Comparison of ENCODE assay signal across 11 cellular contexts in genomic region chr1:178644308-178645120, GRCh38.
A peak's percentile ranks its signal among the peaks of the same experiment; 100 is the strongest.
DNase-seq lines count a peak whose midpoint lies in the region; ATAC-seq, FAIRE-seq and TF ChIP-seq lines count a peak whose summit lies in the region.
"Had no signal": no experiment of that assay in that cellular context is flagged by ENCODE, and none has a peak within 500 bp of the region (broad histone marks: within the 10 kb centered on the region; RNA-seq: fewer than 3 reads in every experiment).

No MANE protein-coding gene starts in this region.

- CTCF ChIA-PET in Calu3 (lab: Charles Lee): interaction anchor here (0.5 to 0.7 kb wide), 2 partner anchors 36 to 39 kb away, joined by 3 to 9 read pairs; no protein-coding TSS in a partner anchor

- FAIRE-seq in RCC 7860 (lab: Jason Lieb, UNC): no peak

- peak overlapping the region; percentile 58 for H3K27ac ChIP-seq in liver (ENCODE audit: low read depth in 1 of 2, low read length in 2 of 2)

- H3K36me3 Mint-ChIP-seq in Calu3 (ENCODE audit: insufficient read depth, unreplicated experiment) (peaks cover 6% of the 10 kb centered on the region), brain (no peaks in the 10 kb centered on the region)
- no peaks in the 10 kb centered on the region for H3K36me3 Mint-ChIP-seq in activated T-helper 1 cell treated with anti-CD3 and anti-CD28 coated beads, Interleukin-12 subunit alpha, Interleukin-12 subunit beta, Interleukin-2, Interleukin-4 antibody, amounts not matched to agents 30 ng/mL and 10 ng/mL and 1 ng/mL, durations not matched to agents 14 hours and 24 hours and 36 hours (ENCODE audit: low read depth)
- H3K36me3 Mint-ChIP-seq: CD4-positive, CD25-positive, alpha-beta regulatory T cell had no signal

- no peak overlapping the region for H3K4me3 ChIP-seq in liver (ENCODE audit: low read depth in 1 of 3, low read length in 3 of 3)

- TF ChIP-seq CTCF in Calu3 (IDR thresholded peaks at IDR 0.05; ENCODE audit: unreplicated experiment) (no peak), brain (conservative IDR thresholded peaks at IDR 0.05) (no peak), liver (IDR thresholded peaks at IDR 0.05; ENCODE audit: low read depth, low read length, missing input control) (no peak)

- H3K4me3 Mint-ChIP-seq in Calu3 (ENCODE audit: low read depth, unreplicated experiment) (no peak overlapping the region), brain (peak overlapping the region in 3 of 5 experiments; percentile 69 to 78 (median 72))
- no peak overlapping the region for H3K4me3 Mint-ChIP-seq in activated T-helper 1 cell treated with anti-CD3 and anti-CD28 coated beads, Interleukin-12 subunit alpha, Interleukin-12 subunit beta, Interleukin-2, Interleukin-4 antibody, amounts not matched to agents 30 ng/mL and 10 ng/mL and 1 ng/mL, durations not matched to agents 14 hours and 24 hours and 36 hours
- H3K4me3 Mint-ChIP-seq: CD4-positive, CD25-positive, alpha-beta regulatory T cell had no signal

- no peak overlapping the region for H3K9ac ChIP-seq in liver (ENCODE audit: low read depth in 1 of 2, low read length in 2 of 2)

- no peaks in the 10 kb centered on the region for H3K9me3 ChIP-seq in liver (ENCODE audit: control insufficient read depth in 4 of 4, low read length in 3 of 4)

- H3K9me3 Mint-ChIP-seq in Calu3 (ENCODE audit: low read depth, unreplicated experiment): no peaks in the 10 kb centered on the region
- no peaks in the 10 kb centered on the region for H3K9me3 Mint-ChIP-seq in brain
- H3K9me3 Mint-ChIP-seq in activated T-helper 1 cell treated with anti-CD3 and anti-CD28 coated beads, Interleukin-12 subunit alpha, Interleukin-12 subunit beta, Interleukin-2, Interleukin-4 antibody, amounts not matched to agents 30 ng/mL and 10 ng/mL and 1 ng/mL, durations not matched to agents 14 hours and 24 hours and 36 hours: no peaks in the 10 kb centered on the region
- H3K9me3 Mint-ChIP-seq: CD4-positive, CD25-positive, alpha-beta regulatory T cell had no signal

- H3K27me3 ChIP-seq in liver (ENCODE audit: control insufficient read depth in 4 of 4, insufficient read depth in 4 of 4, low read length in 3 of 4): no peaks in the 10 kb centered on the region

- no peaks in the 10 kb centered on the region for H3K36me3 ChIP-seq in liver (ENCODE audit: control insufficient read depth in 4 of 4, insufficient read depth in 3 of 4, low read depth in 1 of 4, low read length in 3 of 4)

- BruUV-seq in Calu3 (replicated peaks; lab: Mats Ljungman, UMichigan): no TSS peak

- 23% methylated on average over 4 of the region's 4 CpGs for WGBS in liver

- DNase-seq in Calu3 (peak; percentile 70), NCI-H146 (lab: John Stamatoyannopoulos, UW) (peak; percentile 68), AG20443 (ENCODE audit: low spot score) (no peak), RCC 7860 (ENCODE audit: low spot score) (no peak)
- no peak for DNase-seq in activated T-helper 1 cell treated with anti-CD3 and anti-CD28 coated beads, Interleukin-12 subunit alpha, Interleukin-12 subunit beta, Interleukin-2, Interleukin-4 antibody, amounts not matched to agents 30 ng/mL and 10 ng/mL and 1 ng/mL, durations not matched to agents 14 hours and 24 hours and 36 hours (ENCODE audit: low spot score)
- DNase-seq: activated gamma-delta T cell treated with Interleukin-2 at 50 U/mL for 16 hours; CD4-positive, CD25-positive, alpha-beta regulatory T cell; NCI-H187 had no signal

- intact Hi-C loops in Calu3 (cut with micrococcal nuclease; ENCODE audit: unreplicated experiment): no loop called here
- intact Hi-C loops in activated T-helper 1 cell treated with anti-CD3 and anti-CD28 coated beads, Interleukin-12 subunit alpha, Interleukin-12 subunit beta, Interleukin-2, Interleukin-4 antibody, amounts not matched to agents 30 ng/mL and 10 ng/mL and 1 ng/mL, durations not matched to agents 14 hours and 24 hours and 36 hours (cut with micrococcal nuclease): no loop called here

- H3K4me1 Mint-ChIP-seq in Calu3 (ENCODE audit: low read depth, unreplicated experiment) (peaks cover 10% of the 10 kb centered on the region), brain (peaks cover 77% of the 10 kb centered on the region)
- no peaks in the 10 kb centered on the region for H3K4me1 Mint-ChIP-seq in activated T-helper 1 cell treated with anti-CD3 and anti-CD28 coated beads, Interleukin-12 subunit alpha, Interleukin-12 subunit beta, Interleukin-2, Interleukin-4 antibody, amounts not matched to agents 30 ng/mL and 10 ng/mL and 1 ng/mL, durations not matched to agents 14 hours and 24 hours and 36 hours (ENCODE audit: low read depth)
- H3K4me1 Mint-ChIP-seq: CD4-positive, CD25-positive, alpha-beta regulatory T cell had no signal

- peak; percentile 51 to 52 for TF ChIP-seq RAD21 in liver (IDR thresholded peaks at IDR 0.05)

- no peak for ATAC-seq in HG03442 (IDR thresholded peaks at IDR 0.05; ENCODE audit: unreplicated experiment)

- H3K4me1 ChIP-seq in liver (ENCODE audit: control insufficient read depth in 4 of 4, insufficient read depth in 4 of 4, low read length in 3 of 4): peaks cover 4 to 17% (median 14%) of the 10 kb centered on the region in 4 donors

- H3K27me3 Mint-ChIP-seq in Calu3 (ENCODE audit: unreplicated experiment): no peaks in the 10 kb centered on the region
- H3K27me3 Mint-ChIP-seq in brain: no peaks in the 10 kb centered on the region
- H3K27me3 Mint-ChIP-seq in activated T-helper 1 cell treated with anti-CD3 and anti-CD28 coated beads, Interleukin-12 subunit alpha, Interleukin-12 subunit beta, Interleukin-2, Interleukin-4 antibody, amounts not matched to agents 30 ng/mL and 10 ng/mL and 1 ng/mL, durations not matched to agents 14 hours and 24 hours and 36 hours (ENCODE audit: insufficient read depth): peaks cover 3% of the 10 kb centered on the region
- H3K27me3 Mint-ChIP-seq: CD4-positive, CD25-positive, alpha-beta regulatory T cell had no signal

- no peak overlapping the region for H3K27ac Mint-ChIP-seq in Calu3 (ENCODE audit: unreplicated experiment)
- H3K27ac Mint-ChIP-seq in brain: peak overlapping the region in 4 of 5 experiments; percentile 29 to 95 (median 90)
- no peak overlapping the region for H3K27ac Mint-ChIP-seq in activated T-helper 1 cell treated with anti-CD3 and anti-CD28 coated beads, Interleukin-12 subunit alpha, Interleukin-12 subunit beta, Interleukin-2, Interleukin-4 antibody, amounts not matched to agents 30 ng/mL and 10 ng/mL and 1 ng/mL, durations not matched to agents 14 hours and 24 hours and 36 hours
- H3K27ac Mint-ChIP-seq: CD4-positive, CD25-positive, alpha-beta regulatory T cell had no signal

TF ChIP-seq in liver, 16 proteins besides CTCF, POLR2A, EP300 and RAD21:
- TF ChIP-seq HNF4G (IDR thresholded peaks at IDR 0.05): no peak
- TF ChIP-seq SP1 (IDR thresholded peaks at IDR 0.05): peak; percentile 41
- TF ChIP-seq HNF4A (conservative IDR thresholded peaks at IDR 0.05): peak; percentile 68
- peak; percentile 42 for TF ChIP-seq MAX (IDR thresholded peaks at IDR 0.05)
- peak; percentile 7 for TF ChIP-seq ATF3 (IDR thresholded peaks at IDR 0.05)
- TF ChIP-seq FOXA1 (IDR thresholded peaks at IDR 0.05): no peak
- TF ChIP-seq YY1 (IDR thresholded peaks at IDR 0.05): peak; percentile 45
- TF ChIP-seq FOXA2 (IDR thresholded peaks at IDR 0.05): no peak
- peak in 1 of 2 donors; percentile 38 for TF ChIP-seq RXRA (IDR thresholded peaks at IDR 0.05)
- TF ChIP-seq NR2F2 (IDR thresholded peaks at IDR 0.05): peak; percentile 75
TF ChIP-seq in liver: peak in this region for 7.

Comparison
In these comparisons a context has a peak if more than half of its experiments do, and no peak if none do; other contexts are left out.
1. DNase-seq: peak in Calu3 (single experiment) and NCI-H146 (single experiment); none in AG20443 (single experiment), RCC 7860 (single experiment) and activated T-helper 1 cell treated with anti-CD3 and anti-CD28 coated beads, Interleukin-12 subunit alpha, Interleukin-12 subunit beta, Interleukin-2, Interleukin-4 antibody, amounts not matched to agents 30 ng/mL and 10 ng/mL and 1 ng/mL, durations not matched to agents 14 hours and 24 hours and 36 hours (single experiment).
2. H3K27ac Mint-ChIP-seq: peak in brain (4 of 5); none in Calu3 (single experiment) and activated T-helper 1 cell treated with anti-CD3 and anti-CD28 coated beads, Interleukin-12 subunit alpha, Interleukin-12 subunit beta, Interleukin-2, Interleukin-4 antibody, amounts not matched to agents 30 ng/mL and 10 ng/mL and 1 ng/mL, durations not matched to agents 14 hours and 24 hours and 36 hours (single experiment).
3. H3K4me3 Mint-ChIP-seq: peak in brain (3 of 5); none in Calu3 (single experiment) and activated T-helper 1 cell treated with anti-CD3 and anti-CD28 coated beads, Interleukin-12 subunit alpha, Interleukin-12 subunit beta, Interleukin-2, Interleukin-4 antibody, amounts not matched to agents 30 ng/mL and 10 ng/mL and 1 ng/mL, durations not matched to agents 14 hours and 24 hours and 36 hours (single experiment).